7 cellular contexts compared by ENCODE assay signal in the genomic region with DNA sequence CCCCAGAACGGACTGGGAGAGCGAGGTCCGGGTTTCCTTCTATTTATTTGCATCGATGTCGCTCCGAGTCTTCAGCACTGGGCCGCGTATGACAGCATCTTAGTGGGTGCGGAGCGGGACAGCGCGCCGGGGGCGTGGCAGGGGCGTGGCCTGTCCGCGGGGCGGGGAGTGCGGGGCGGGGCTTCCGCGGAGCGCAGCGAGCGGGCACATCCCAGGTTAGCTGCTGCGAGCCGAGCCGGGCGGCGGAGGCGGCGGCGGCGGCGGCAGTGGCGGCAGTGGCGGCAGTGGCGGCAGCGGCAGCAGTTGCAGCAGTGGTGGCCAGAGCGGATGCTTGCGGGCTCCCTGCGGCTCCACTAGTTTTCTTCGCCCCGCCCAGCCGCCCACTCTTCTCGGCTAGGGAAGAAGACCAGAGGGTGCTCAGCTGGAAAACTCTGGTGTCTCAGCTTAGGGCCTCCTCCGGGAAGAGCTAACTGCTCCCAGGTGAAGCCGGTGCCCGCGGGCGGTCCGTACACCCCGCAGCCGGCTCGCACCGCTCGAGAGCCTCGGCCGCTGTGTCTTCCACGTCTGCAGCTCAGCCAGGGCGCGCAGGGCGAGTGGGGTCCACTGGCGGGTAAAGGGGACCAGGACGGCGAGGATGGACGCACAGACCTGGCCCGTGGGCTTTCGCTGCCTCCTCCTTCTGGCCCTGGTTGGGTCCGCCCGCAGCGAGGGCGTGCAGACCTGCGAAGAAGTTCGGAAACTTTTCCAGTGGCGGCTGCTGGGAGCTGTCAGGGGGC. TPM values are rescaled to one million over a fixed set of nuclear protein-coding genes. Genes with fewer than 3 reads are reported as not detected.
DNase-seq lines count a peak whose midpoint lies in the region; ATAC-seq, FAIRE-seq and TF ChIP-seq lines count a peak whose summit lies in the region.

GPC5 (plus strand) TSS at position 209 of the 776 bp plus-strand sequence.

- DNase-seq in NCI-H146 (lab: John Stamatoyannopoulos, UW) = peak; percentile 88
- DNase-seq in cardiac fibroblast (ENCODE audit: low read depth in 2 of 2) = peak; percentile 53 to 54
- peak; percentile 89 for DNase-seq in kidney
- peak; percentile 56 to 75 for DNase-seq in stimulated activated CD4-positive, alpha-beta T cell treated with anti-CD3 and anti-CD28 coated beads, Interleukin-1b, Interleukin-23, amount 100 ng/mL, for 1 hour (ENCODE audit: low read depth in 2 of 2)

- FAIRE-seq in kidney (lab: Jason Lieb, UNC) = no peak

- no peak within 1 kb of the TSS for H3K9ac ChIP-seq in kidney (ENCODE audit: low read length in 2 of 2)

- H3K4me3 ChIP-seq in WI38 (ENCODE audit: low read depth, low read length) (peak within 1 kb of the TSS; percentile 47), cardiac fibroblast (replicated peaks in 1 of 2; ENCODE audit: low read depth in 2 of 2, low read length in 2 of 2) (peak within 1 kb of the TSS; percentile 45 to 49), kidney (ENCODE audit: low read length in 2 of 2) (peak within 1 kb of the TSS; percentile 39 to 46)

- peaks cover 3 to 6% of the 10 kb centered on the region in 2 donors for H3K4me1 ChIP-seq in kidney (ENCODE audit: control insufficient read depth in 1 of 2, insufficient read depth in 1 of 2, low read depth in 1 of 2, low read length in 2 of 2)

- TF ChIP-seq CTCF in WI38 (IDR thresholded peaks at IDR 0.05; ENCODE audit: low read depth, low read length) (no peak), cardiac fibroblast (IDR thresholded peaks at IDR 0.05; ENCODE audit: low read depth, low read length) (no peak), kidney (IDR thresholded peaks at IDR 0.05; ENCODE audit: borderline replicate concordance, extremely low read depth, insufficient read depth) (no peak)

- peak; percentile 94 for ATAC-seq in GM18520 (IDR thresholded peaks at IDR 0.05; ENCODE audit: unreplicated experiment)
- peak; percentile 96 for ATAC-seq in HG02798 (IDR thresholded peaks at IDR 0.05; ENCODE audit: poor library complexity, unreplicated experiment)

- H3K9me3 ChIP-seq in kidney (ENCODE audit: control insufficient read depth in 1 of 2, low read length in 2 of 2) = no peaks in the 10 kb centered on the region

- intact Hi-C loops in kidney (cut with DNase I) = no loop called here

- no peaks in the 10 kb centered on the region for H3K36me3 ChIP-seq in kidney (ENCODE audit: control insufficient read depth in 1 of 2, insufficient read depth in 2 of 2, low read length in 2 of 2)

- no peak within 1 kb of the TSS for H3K27ac ChIP-seq in kidney (ENCODE audit: low read depth in 2 of 2, low read length in 2 of 2)

RNA-seq across cellular contexts. Expression of gene GPC5, which starts in this region (rescaled TPM):
- 0.47 TPM for total RNA-seq in kidney
- polyA plus RNA-seq in kidney (ENCODE audit: insufficient read depth, low read depth, low replicate concordance) = 6.8 TPM
